In genomic region chr2:72917875-72918660, GRCh38 we compare ENCODE assay signal across 11 cellular contexts. TPM values are rescaled to one million over a fixed set of nuclear protein-coding genes. Genes with fewer than 3 reads are reported as not detected.
A peak's percentile ranks its signal among the peaks of the same experiment; 100 is the strongest.
DNase-seq lines count a peak whose midpoint lies in the region; ATAC-seq and TF ChIP-seq lines count a peak whose summit lies in the region.
"Had no signal": no experiment of that assay in that cellular context is flagged by ENCODE, and none has a peak within 500 bp of the region (broad histone marks: within the 10 kb centered on the region; RNA-seq: fewer than 3 reads in every experiment).

No MANE protein-coding gene starts in this region.

- H3K36me3 Mint-ChIP-seq in central memory CD8-positive, alpha-beta T cell (ENCODE audit: insufficient read depth): peaks cover 7% of the 10 kb centered on the region

- H3K4me2 ChIP-seq in osteoblast (ENCODE audit: insufficient read depth, low read length): no peak overlapping the region

- peak; percentile 8 for ATAC-seq in central memory CD8-positive, alpha-beta T cell (replicated peaks; ENCODE audit: extremely low read depth, poor library complexity, severe bottlenecking)

- no peaks in the 10 kb centered on the region for H3K9me3 ChIP-seq in HUES64 (ENCODE audit: insufficient read depth, low read depth, low read length)
- H3K9me3 ChIP-seq in osteoblast (ENCODE audit: low read depth, low read length): peaks cover 6% of the 10 kb centered on the region
- H3K9me3 ChIP-seq in effector memory CD4-positive, alpha-beta T cell (ENCODE audit: control insufficient read depth, low read length): no peaks in the 10 kb centered on the region

- no peak for TF ChIP-seq CTCF in osteoblast (IDR thresholded peaks at IDR 0.05; ENCODE audit: extremely low read depth, low read depth, low read length)

- H3K4me1 ChIP-seq in HUES64 (ENCODE audit: insufficient read depth, low read length) (peaks cover 30% of the 10 kb centered on the region), osteoblast (ENCODE audit: insufficient read depth, low read length) (no peaks in the 10 kb centered on the region)
- H3K4me1 ChIP-seq in effector memory CD4-positive, alpha-beta T cell (ENCODE audit: control insufficient read depth, insufficient read depth, low read length, poor library complexity, severe bottlenecking): peaks cover 55% of the 10 kb centered on the region

- DNase-seq in NCI-H146 (lab: John Stamatoyannopoulos, UW) (peak; percentile 67), NCI-H146 treated with DMSO at 0.1 percent for 48 hours (lab: John Stamatoyannopoulos, UW; ENCODE audit: unreplicated experiment) (no peak), osteoblast (ENCODE audit: insufficient read length, low spot score, missing footprints) (peak; percentile 89), foreskin melanocyte (no peak), T-helper 2 cell (no peak)
- no peak for DNase-seq in central memory CD8-positive, alpha-beta T cell (ENCODE audit: low spot score in 2 of 2)
- no peak for DNase-seq in effector memory CD4-positive, alpha-beta T cell
- DNase-seq: left cardiac atrium had no signal

- H3K9me3 Mint-ChIP-seq in central memory CD8-positive, alpha-beta T cell: no peaks in the 10 kb centered on the region

- peaks cover 38% of the 10 kb centered on the region for H3K4me1 Mint-ChIP-seq in central memory CD8-positive, alpha-beta T cell

- H3K79me2 ChIP-seq in osteoblast (ENCODE audit: insufficient read depth, low read length): no peaks in the 10 kb centered on the region

- H3K27ac ChIP-seq in HUES64 (ENCODE audit: low read depth, low read length): no peak overlapping the region
- H3K27ac ChIP-seq in osteoblast (ENCODE audit: low read depth, low read length): no peak overlapping the region
- no peak overlapping the region for H3K27ac ChIP-seq in effector memory CD4-positive, alpha-beta T cell (ENCODE audit: insufficient read depth, low read length, poor library complexity, severe bottlenecking)

- peak overlapping the region; percentile 65 for H3K4me3 Mint-ChIP-seq in central memory CD8-positive, alpha-beta T cell

- under 1% methylated on average over 95 of the region's 95 CpGs for WGBS in HUES64

- H3K27me3 Mint-ChIP-seq in central memory CD8-positive, alpha-beta T cell: peaks cover 87% of the 10 kb centered on the region

- H3K4me3 ChIP-seq in HUES64 (ENCODE audit: low read length): peak overlapping the region; percentile 46
- H3K4me3 ChIP-seq in osteoblast (ENCODE audit: insufficient read depth, low read length): no peak overlapping the region
- H3K4me3 ChIP-seq in effector memory CD4-positive, alpha-beta T cell (ENCODE audit: insufficient read depth, low read depth, low read length, poor library complexity, severe bottlenecking): no peak overlapping the region

- H3K36me3 ChIP-seq in HUES64 (ENCODE audit: insufficient read depth, low read length): no peaks in the 10 kb centered on the region
- no peaks in the 10 kb centered on the region for H3K36me3 ChIP-seq in osteoblast (ENCODE audit: insufficient read depth, low read length)
- H3K36me3 ChIP-seq in effector memory CD4-positive, alpha-beta T cell (ENCODE audit: control insufficient read depth, insufficient read depth, low read length): no peaks in the 10 kb centered on the region

- no peak overlapping the region for H2AFZ ChIP-seq in osteoblast (ENCODE audit: low read length)

- peaks cover 100% of the 10 kb centered on the region for H3K27me3 ChIP-seq in HUES64 (ENCODE audit: insufficient read depth, low read length)
- H3K27me3 ChIP-seq in osteoblast (ENCODE audit: insufficient read depth, low read length): peaks cover 96% of the 10 kb centered on the region
- H3K27me3 ChIP-seq in effector memory CD4-positive, alpha-beta T cell (replicated peaks; ENCODE audit: control insufficient read depth, insufficient read depth, low read length, poor library complexity, severe bottlenecking): peaks cover 87% of the 10 kb centered on the region

- peaks cover 2% of the 10 kb centered on the region for H4K20me1 ChIP-seq in osteoblast (ENCODE audit: insufficient read depth, low read length)

- no peak overlapping the region for H3K9ac ChIP-seq in HUES64 (ENCODE audit: low read depth, low read length)

- H3K27ac Mint-ChIP-seq in central memory CD8-positive, alpha-beta T cell (ENCODE audit: low read depth): no peak overlapping the region

RNA-seq across cellular contexts. Expression of gene EMX1, which starts 0.7 kb away (rescaled TPM):
- polyA plus RNA-seq in HUES64 (2013, experiment 1 of 2): 1.7 TPM
- 1.9 TPM for polyA plus RNA-seq in HUES64 (2013, experiment 2 of 2)
- total RNA-seq in osteoblast: not detected in 2 replicates
- total RNA-seq: left cardiac atrium, SK-MEL-5 had no signal
- polyA plus RNA-seq: AG04450 had no signal

RNA-seq across cellular contexts. Expression of gene SPR, which starts 30.9 kb away (rescaled TPM):
- polyA plus RNA-seq in HUES64 (2013, experiment 1 of 2): 3.8 TPM
- 3.2 TPM for polyA plus RNA-seq in HUES64 (2013, experiment 2 of 2)
- 17.0 and 19.2 TPM in 2 replicates for total RNA-seq in osteoblast

Comparison
In these comparisons a context has a peak if more than half of its experiments do, and no peak if none do; other contexts are left out.
1. DNase-seq: peak in NCI-H146 (single experiment) and osteoblast (single experiment); none in NCI-H146 treated with DMSO at 0.1 percent for 48 hours (single experiment), central memory CD8-positive, alpha-beta T cell (0 of 2), foreskin melanocyte (single experiment), T-helper 2 cell (0 of 5) and effector memory CD4-positive, alpha-beta T cell (0 of 3).